11 cellular contexts compared by ENCODE assay signal in genomic region chr17:59763861-59764260, GRCh38. TPM values are rescaled to one million over a fixed set of nuclear protein-coding genes. Genes with fewer than 3 reads are reported as not detected.
DNase-seq lines count a peak whose midpoint lies in the region; ATAC-seq lines count a peak whose summit lies in the region.
"Had no signal": no experiment of that assay in that cellular context is flagged by ENCODE, and none has a peak within 500 bp of the region (broad histone marks: within the 10 kb centered on the region; RNA-seq: fewer than 3 reads in every experiment).

No MANE protein-coding gene starts in this region.

- peak overlapping the region; percentile 34 for H3K4me3 Mint-ChIP-seq in activated naive CD4-positive, alpha-beta T cell treated with anti-CD3 and anti-CD28 coated beads for 36 hours
- no peak overlapping the region for H3K4me3 Mint-ChIP-seq in T-helper 17 cell

- intact Hi-C loops in activated naive CD4-positive, alpha-beta T cell treated with anti-CD3 and anti-CD28 coated beads for 36 hours (cut with micrococcal nuclease): loop anchor here (10.0 kb wide), 1 partner anchor 1429 kb away; no protein-coding TSS in a partner anchor

- no peaks in the 10 kb centered on the region for H3K27me3 Mint-ChIP-seq in activated naive CD4-positive, alpha-beta T cell treated with anti-CD3 and anti-CD28 coated beads for 36 hours (ENCODE audit: low read depth)
- no peaks in the 10 kb centered on the region for H3K27me3 Mint-ChIP-seq in T-helper 17 cell

- H3K4me1 Mint-ChIP-seq in activated naive CD4-positive, alpha-beta T cell treated with anti-CD3 and anti-CD28 coated beads for 36 hours (ENCODE audit: low read depth): peaks cover 70% of the 10 kb centered on the region
- peaks cover 13% of the 10 kb centered on the region for H3K4me1 Mint-ChIP-seq in T-helper 17 cell

- CTCF ChIA-PET in activated naive CD4-positive, alpha-beta T cell treated with anti-CD3 and anti-CD28 coated beads for 36 hours (lab: Charles Lee): interaction anchor here (1.0 to 2.4 kb wide), 6 partner anchors 10 to 66 kb away, joined by 3 to 11 read pairs (median 4); no protein-coding TSS in a partner anchor

- ATAC-seq in T-helper 17 cell (no peak), HG02678 (IDR thresholded peaks at IDR 0.05; ENCODE audit: unreplicated experiment) (no peak)
- peak; percentile 47 for ATAC-seq in stimulated activated naive CD8-positive, alpha-beta T cell treated with anti-CD3 and anti-CD28 coated beads, Interleukin-15, Interleukin-2, amounts not matched to agents 100 U/mL and 50 U/mL, for 24 hours

- no peaks in the 10 kb centered on the region for H3K9me3 Mint-ChIP-seq in activated naive CD4-positive, alpha-beta T cell treated with anti-CD3 and anti-CD28 coated beads for 36 hours

- peaks cover 41% of the 10 kb centered on the region for H3K36me3 Mint-ChIP-seq in activated naive CD4-positive, alpha-beta T cell treated with anti-CD3 and anti-CD28 coated beads for 36 hours (ENCODE audit: low read depth)
- peaks cover 3% of the 10 kb centered on the region for H3K36me3 Mint-ChIP-seq in T-helper 17 cell (ENCODE audit: low read depth)

- no peaks in the 10 kb centered on the region for H3K9me3 ChIP-seq in T-helper 17 cell (ENCODE audit: control insufficient read depth, low read length, poor library complexity, severe bottlenecking)

- peak overlapping the region; percentile 98 for H3K27ac Mint-ChIP-seq in activated naive CD4-positive, alpha-beta T cell treated with anti-CD3 and anti-CD28 coated beads for 36 hours
- peak overlapping the region; percentile 6 for H3K27ac Mint-ChIP-seq in T-helper 17 cell

- no peak for DNase-seq in activated naive CD4-positive, alpha-beta T cell treated with anti-CD3 and anti-CD28 coated beads for 36 hours
- no peak for DNase-seq in activated naive CD4-positive, alpha-beta T cell treated with Interleukin-2 at 50 U/mL for 16 hours
- DNase-seq in T-helper 17 cell: no peak
- DNase-seq in fibroblast of gingiva (ENCODE audit: low read depth): peak; percentile 81
- no peak for DNase-seq in stimulated activated naive CD8-positive, alpha-beta T cell treated with anti-CD3 and anti-CD28 coated beads, Interleukin-15, Interleukin-2, amounts not matched to agents 100 U/mL and 50 U/mL, for 24 hours
- DNase-seq in caudate nucleus (lab: John Stamatoyannopoulos, UW): no peak
- DNase-seq in stimulated activated CD4-positive, alpha-beta T cell treated with anti-CD3 and anti-CD28 coated beads, Interleukin-15, amount 100 ng/mL, for 24 hours: no peak
- DNase-seq: BE2C, cerebellar nuclear complex, NCI-H2107 had no signal

- no peak overlapping the region for H3K27ac ChIP-seq in caudate nucleus (ENCODE audit: low read depth, low read length)

RNA-seq across cellular contexts. Expression of gene VMP1, which starts 56.4 kb away (rescaled TPM):
- total RNA-seq in activated naive CD4-positive, alpha-beta T cell treated with anti-CD3 and anti-CD28 coated beads for 36 hours: 100 to 1,000 TPM; 423 to 438 TPM
- 100 to 1,000 TPM; 132 to 159 TPM for total RNA-seq in T-helper 17 cell

RNA-seq across cellular contexts. Expression of gene PTRH2, which starts 56.6 kb away (rescaled TPM):
- total RNA-seq in activated naive CD4-positive, alpha-beta T cell treated with anti-CD3 and anti-CD28 coated beads for 36 hours: 10 to 100 TPM; 19.7 to 24.4 TPM
- total RNA-seq in T-helper 17 cell: 1 to 10 TPM; 6.9 to 9.0 TPM
